Comparison of ENCODE assay signal across 26 cellular contexts in genomic region chr10:130230036-130230435, GRCh38.
"Had no signal": no experiment of that assay in that cellular context is flagged by ENCODE, and none has a peak within 500 bp of the region (broad histone marks: within the 10 kb centered on the region; RNA-seq: fewer than 3 reads in every experiment).

No MANE protein-coding gene starts in this region.

- DNase-seq: activated B cell treated with CpG ODN at 0.5 μM for 24 hours; activated CD4-positive, alpha-beta memory T cell treated with anti-CD3 and anti-CD28 coated beads, Interleukin-2, amount 10 ng/mL, durations not matched to agents 7 days and 5 days; activated CD4-positive, alpha-beta T cell treated with anti-CD3 and anti-CD28 coated beads, Interleukin-2, amount 10 ng/mL, durations not matched to agents 7 days and 5 days; activated gamma-delta T cell; activated naive CD4-positive, alpha-beta T cell treated with anti-CD3 and anti-CD28 coated beads for 36 hours; activated T-cell treated with anti-CD3 and anti-CD28 coated beads, Interleukin-2, amount 50 U/mL, for 4 hours; amygdala; brain microvascular endothelial cell; MG63; MV-4-11; NCI-H1092 treated with DMSO at 0.1 percent for 48 hours; NCI-H1417 treated with DMSO at 0.1 percent for 48 hours; NCI-H1694; NCI-H2029; NCI-H2107; NCI-H2171 treated with DMSO at 0.1 percent for 48 hours; NCI-H226; NCI-H526; NCI-H82; RPMI8226; T-cell; T-helper 2 cell; T1000 had no signal

- ATAC-seq: activated T-cell treated with anti-CD3 and anti-CD28 coated beads, Interleukin-2, amount 50 U/mL, for 4 hours; activated T-helper 17 cell treated with anti-CD3 and anti-CD28 coated beads, Interleukin-2, amount 50 U/mL, for 72 hours; Panc1; Right ventricle myocardium inferior; T-cell had no signal
